8 cellular contexts compared by ENCODE assay signal in genomic region chr2:148643998-148644884, GRCh38. TPM values are rescaled to one million over a fixed set of nuclear protein-coding genes. Genes with fewer than 3 reads are reported as not detected.
DNase-seq lines count a peak whose midpoint lies in the region; ATAC-seq, FAIRE-seq and TF ChIP-seq lines count a peak whose summit lies in the region.

Gene EPC2, plus strand, starts transcription at chr2:148644751. Its CDS starts 267 bp downstream, at chr2:148645018.

- in situ Hi-C loops in GM13976 (cut with MboI; ENCODE audit: low sequenced_read_pairs, unreplicated experiment), result no loop called here

- H3K27ac ChIP-seq in angular gyrus (ENCODE audit: low read depth, low read length), result peak within 1 kb of the TSS; percentile 100
- peak within 1 kb of the TSS; percentile 98 to 100 for H3K27ac ChIP-seq in right atrium auricular region

- no peak for TF ChIP-seq CTCF in GM13976 (IDR thresholded peaks at IDR 0.05; ENCODE audit: borderline replicate concordance, control extremely low read depth, extremely low read depth, insufficient read depth, missing control alignments)
- TF ChIP-seq CTCF in right atrium auricular region (IDR thresholded peaks at IDR 0.05), result no peak

- FAIRE-seq in urothelium cell line (lab: Jason Lieb, UNC), result peak; percentile 82

- no peaks in the 10 kb centered on the region for H3K27me3 ChIP-seq in right atrium auricular region

- peak; percentile 87 for DNase-seq in GM13976 (ENCODE audit: low spot score)
- peak; percentile 35 for DNase-seq in NCI-H1417 treated with DMSO at 0.1 percent for 48 hours (lab: John Stamatoyannopoulos, UW)
- DNase-seq in T-helper 2 cell, result peak; percentile 79 to 93 (median 83)
- DNase-seq in right atrium auricular region (ENCODE audit: low spot score), result peak; percentile 83
- no peak for DNase-seq in pulmonary artery endothelial cell (ENCODE audit: low read depth, low spot score)
- DNase-seq in urothelium cell line (ENCODE audit: low spot score), result peak; percentile 88

- H3K4me1 ChIP-seq in right atrium auricular region, result peaks cover 0 to 23% of the 10 kb centered on the region in 2 donors

- H3K36me3 ChIP-seq in right atrium auricular region, result no peaks in the 10 kb centered on the region

- H3K4me3 ChIP-seq in right atrium auricular region, result peak within 1 kb of the TSS; percentile 83 to 89

- ATAC-seq in HG02759 (IDR thresholded peaks at IDR 0.05; ENCODE audit: unreplicated experiment), result peak; percentile 68

- H3K9me3 ChIP-seq in right atrium auricular region, result no peaks in the 10 kb centered on the region

RNA-seq across cellular contexts. Expression of gene EPC2, which starts in this region (rescaled TPM):
- 10 to 100 TPM; 17.8 to 18.3 TPM for total RNA-seq in right atrium auricular region
- total RNA-seq in pulmonary artery endothelial cell, result 20.2 and 21.6 TPM in 2 replicates
